In genomic region chr15:101934516-101934915, GRCh38 we compare ENCODE assay signal across 7 cellular contexts.
A peak's percentile ranks its signal among the peaks of the same experiment; 100 is the strongest.
DNase-seq lines count a peak whose midpoint lies in the region; ATAC-seq, FAIRE-seq and TF ChIP-seq lines count a peak whose summit lies in the region.
"Not testable (repeated sequence)": the region's sequence is repeated elsewhere in the genome, so short reads cannot be mapped to it uniquely, and the experiment has no call there.

No MANE protein-coding gene starts in this region.

- not testable (repeated sequence) for H3K27ac Mint-ChIP-seq in GM23338; stimulated activated memory B cell treated with anti-CD40 and anti-IgM and Interleukin-4, amounts not matched to agents 10 μg/mL and 1 μg/mL and 100 μg/mL, for 72 hours

- not testable (repeated sequence) for TF ChIP-seq RAD21 in IMR-90 (IDR thresholded peaks at IDR 0.05; ENCODE audit: low read length); K562 (CRISPR knock-in tag; conservative IDR thresholded peaks at IDR 0.05 in 1 of 2, IDR thresholded peaks at IDR 0.05 in 1 of 2)

- dilution Hi-C loops in IMR-90 (cut with HindIII; ENCODE audit: low sequenced_read_pairs, unreplicated experiment), result not testable (repeated sequence)

- H3K9me2 ChIP-seq in GM23338 (ENCODE audit: insufficient read depth), result not testable (repeated sequence)

- not testable (repeated sequence) for H4K8ac ChIP-seq in IMR-90 (ENCODE audit: low read depth in 2 of 2, low read length in 2 of 2)

- BruUV-seq in IMR-90 (replicated peaks; lab: Mats Ljungman, UMichigan); K562 (replicated peaks; lab: Mats Ljungman, UMichigan): not testable (repeated sequence)

- H3K4me3 Mint-ChIP-seq in GM23338; stimulated activated memory B cell treated with anti-CD40 and anti-IgM and Interleukin-4, amounts not matched to agents 10 μg/mL and 1 μg/mL and 100 μg/mL, for 72 hours: not testable (repeated sequence)

- not testable (repeated sequence) for H4K20me1 ChIP-seq in GM23338 (replicated peaks; ENCODE audit: insufficient read depth); IMR-90 (ENCODE audit: insufficient read depth, low read length); K562 (replicated peaks; ENCODE audit: control insufficient read depth, insufficient read depth, low read length)

- not testable (repeated sequence) for TF ChIP-seq POLR2A in IMR-90 (IDR thresholded peaks at IDR 0.05; ENCODE audit: low read depth, low read length); K562 (conservative IDR thresholded peaks at IDR 0.05)

- not testable (repeated sequence) for H3K56ac ChIP-seq in IMR-90 (ENCODE audit: extremely low read depth, insufficient read depth, low read length)

- H4K5ac ChIP-seq in IMR-90 (ENCODE audit: low read depth, low read length), result not testable (repeated sequence)

- ATAC-seq in GM23338 (peak; percentile 43; the same call in 2 of the 3 replicates), IMR-90 (ENCODE audit: low read depth) (0 out of 2 replicates have a peak, but pooled peaks have one; percentile 24), RWPE2 (ENCODE audit: low read depth) (peak; percentile 51; the same call in 2 of the 3 replicates), K562 (peak; percentile 61), esophagus mucosa (peak; percentile 86), foreskin keratinocyte (peak; percentile 48)
- peak; percentile 27 for ATAC-seq in stimulated activated memory B cell treated with anti-CD40 and anti-IgM and Interleukin-4, amounts not matched to agents 10 μg/mL and 1 μg/mL and 100 μg/mL, for 72 hours

- H3K4ac ChIP-seq in IMR-90 (ENCODE audit: low read depth, low read length), result not testable (repeated sequence)

- not testable (repeated sequence) for H3F3A ChIP-seq in GM23338 (replicated peaks; ENCODE audit: low read depth)

- H3K27me3 Mint-ChIP-seq in GM23338 (ENCODE audit: insufficient read depth, low read depth, poor library complexity); stimulated activated memory B cell treated with anti-CD40 and anti-IgM and Interleukin-4, amounts not matched to agents 10 μg/mL and 1 μg/mL and 100 μg/mL, for 72 hours: not testable (repeated sequence)

- WGBS in IMR-90 (ENCODE audit: extremely low coverage in 2 of 2, insufficient read length in 1 of 2), 2 experiments, result no CpG with 5 or more reads among the region's 3 CpGs
- no CpG with 5 or more reads among the region's 3 CpGs for WGBS in K562 (ENCODE audit: insufficient coverage, low coverage, missing lambda C conversion rate)

- H3K9me3 ChIP-seq in IMR-90 (ENCODE audit: control insufficient read depth, insufficient read depth, low read length); RWPE2 (ENCODE audit: severe bottlenecking); K562 (replicated peaks; ENCODE audit: control insufficient read depth, insufficient read depth, low read depth, low read length): not testable (repeated sequence)

- not testable (repeated sequence) for H3K27me3 ChIP-seq in GM23338 (ENCODE audit: insufficient read depth); IMR-90 (ENCODE audit: control insufficient read depth, insufficient read depth, low read length); RWPE2 (ENCODE audit: insufficient read depth, poor library complexity, severe bottlenecking); K562 (ENCODE audit: control insufficient read depth in 2 of 2, insufficient read depth in 2 of 2, low read length in 2 of 2); foreskin keratinocyte

- H3K4me3 ChIP-seq in GM23338; IMR-90 (ENCODE audit: insufficient read depth, low read depth, low read length); RWPE2 (ENCODE audit: severe bottlenecking); K562: not testable (repeated sequence)

- intact Hi-C loops in IMR-90 (cut with micrococcal nuclease); K562 (cut with micrococcal nuclease): not testable (repeated sequence)

- FAIRE-seq in K562 (lab: Jason Lieb, UNC), result not testable (repeated sequence)

- not testable (repeated sequence) for H3K4me2 ChIP-seq in GM23338; IMR-90 (ENCODE audit: low read depth, low read length); K562 (ENCODE audit: insufficient read depth, low read length)

- not testable (repeated sequence) for DNase-seq in GM23338 (ENCODE audit: low spot score); IMR-90; RWPE2 (ENCODE audit: low spot score); K562 (ENCODE audit: extremely low read depth in 1 of 4, low spot score in 3 of 4); foreskin keratinocyte

- not testable (repeated sequence) for H2AK5ac ChIP-seq in IMR-90 (ENCODE audit: low read depth, low read length)

- POLR2A ChIA-PET in IMR-90 (lab: Charles Lee; ENCODE audit: unreplicated experiment); K562 (lab: Yijun Ruan, JAX): not testable (repeated sequence)

- H3K79me2 ChIP-seq in GM23338 (replicated peaks; ENCODE audit: insufficient read depth); K562 (ENCODE audit: control insufficient read depth, insufficient read depth, low read length): not testable (repeated sequence)

- H2BK120ac ChIP-seq in IMR-90 (ENCODE audit: low read depth, low read length), result not testable (repeated sequence)

- not testable (repeated sequence) for TF ChIP-seq EP300 in K562 (IDR thresholded peaks at IDR 0.05; ENCODE audit: low read length)

- H3K9ac ChIP-seq in IMR-90 (ENCODE audit: low read depth, low read length); K562 (ENCODE audit: insufficient read depth in 1 of 2, low read depth in 2 of 2, low read length in 2 of 2): not testable (repeated sequence)

- H3K4me1 Mint-ChIP-seq in GM23338; stimulated activated memory B cell treated with anti-CD40 and anti-IgM and Interleukin-4, amounts not matched to agents 10 μg/mL and 1 μg/mL and 100 μg/mL, for 72 hours: not testable (repeated sequence)

- H3K79me1 ChIP-seq in IMR-90 (ENCODE audit: low read depth in 1 of 2, low read length in 2 of 2), result not testable (repeated sequence)

- not testable (repeated sequence) for H3K18ac ChIP-seq in IMR-90 (ENCODE audit: low read depth, low read length)

- CTCF ChIA-PET in IMR-90 (lab: Yijun Ruan, JAX); K562 (lab: Yijun Ruan, JAX; ENCODE audit: low intra/inter-chr PET ratio): not testable (repeated sequence)

- not testable (repeated sequence) for H3K23ac ChIP-seq in IMR-90 (ENCODE audit: low read depth, low read length)

- not testable (repeated sequence) for H2AK9ac ChIP-seq in IMR-90 (replicated peaks; ENCODE audit: low read depth, low read length, poor library complexity)

- in situ Hi-C loops in IMR-90 (cut with MboI; ENCODE audit: low sequenced_read_pairs); K562 (cut with MboI): not testable (repeated sequence)

- H3K36me3 ChIP-seq in GM23338 (ENCODE audit: insufficient read depth); IMR-90 (ENCODE audit: control insufficient read depth, insufficient read depth, low read length); RWPE2 (ENCODE audit: low read depth); K562 (ENCODE audit: control insufficient read depth, insufficient read depth, low read length): not testable (repeated sequence)

- H2BK15ac ChIP-seq in IMR-90 (ENCODE audit: low read depth, low read length), result not testable (repeated sequence)

- H4K91ac ChIP-seq in IMR-90 (ENCODE audit: insufficient read depth, low read depth, low read length), result not testable (repeated sequence)

- H3K14ac ChIP-seq in IMR-90 (replicated peaks; ENCODE audit: low read depth, low read length), result not testable (repeated sequence)

- not testable (repeated sequence) for TF ChIP-seq CTCF in GM23338 (conservative IDR thresholded peaks at IDR 0.05; ENCODE audit: low read depth in 2 of 2); IMR-90 (conservative IDR thresholded peaks at IDR 0.05; ENCODE audit: low read depth, low read length); RWPE2 (IDR thresholded peaks at IDR 0.05; ENCODE audit: poor library complexity, severe bottlenecking); K562 (IDR thresholded peaks at IDR 0.05 in 2 of 3, conservative IDR thresholded peaks at IDR 0.05 in 1 of 3; ENCODE audit: insufficient read depth in 2 of 3, low read depth in 1 of 3, low read length in 3 of 3); foreskin keratinocyte (conservative IDR thresholded peaks at IDR 0.05)

- H3K27ac ChIP-seq in GM23338 (ENCODE audit: low read depth); IMR-90 (ENCODE audit: insufficient read depth, low read length); RWPE2 (ENCODE audit: poor library complexity, severe bottlenecking); K562 (ENCODE audit: extremely low read depth, low read depth, low read length); foreskin keratinocyte: not testable (repeated sequence)

- H2BK5ac ChIP-seq in IMR-90 (ENCODE audit: low read depth, low read length, poor library complexity, severe bottlenecking), result not testable (repeated sequence)

- not testable (repeated sequence) for H2BK20ac ChIP-seq in IMR-90 (ENCODE audit: low read depth, low read length)

- not testable (repeated sequence) for H2AFZ ChIP-seq in GM23338; IMR-90 (replicated peaks; ENCODE audit: low read length, poor library complexity); K562 (ENCODE audit: low read depth, low read length)

- not testable (repeated sequence) for H3K4me1 ChIP-seq in GM23338 (ENCODE audit: insufficient read depth); IMR-90 (ENCODE audit: control insufficient read depth, insufficient read depth, low read length); RWPE2 (ENCODE audit: insufficient read depth, poor library complexity, severe bottlenecking); K562 (replicated peaks in 1 of 2; ENCODE audit: control insufficient read depth in 2 of 2, insufficient read depth in 2 of 2, low read length in 2 of 2); foreskin keratinocyte

- H3K9me3 Mint-ChIP-seq in GM23338; stimulated activated memory B cell treated with anti-CD40 and anti-IgM and Interleukin-4, amounts not matched to agents 10 μg/mL and 1 μg/mL and 100 μg/mL, for 72 hours: not testable (repeated sequence)

- H3K36me3 Mint-ChIP-seq in GM23338 (ENCODE audit: low read depth); stimulated activated memory B cell treated with anti-CD40 and anti-IgM and Interleukin-4, amounts not matched to agents 10 μg/mL and 1 μg/mL and 100 μg/mL, for 72 hours: not testable (repeated sequence)

- H3K9me1 ChIP-seq in IMR-90 (ENCODE audit: insufficient read depth, low read length); K562 (ENCODE audit: control insufficient read depth, insufficient read depth, low read length): not testable (repeated sequence)

Comparison
In these comparisons a context has a peak if more than half of its experiments do, and no peak if none do; other contexts are left out.
1. ATAC-seq: peak in every context shown above with its lines; median percentile 86 in esophagus mucosa; 61 in K562; 51 in RWPE2; 48 in foreskin keratinocyte; 43 in GM23338; 27 in stimulated activated memory B cell treated with anti-CD40 and anti-IgM and Interleukin-4, amounts not matched to agents 10 μg/mL and 1 μg/mL and 100 μg/mL, for 72 hours; 24 in IMR-90.